Comparison of ENCODE assay signal across 8 cellular contexts in the genomic region with DNA sequence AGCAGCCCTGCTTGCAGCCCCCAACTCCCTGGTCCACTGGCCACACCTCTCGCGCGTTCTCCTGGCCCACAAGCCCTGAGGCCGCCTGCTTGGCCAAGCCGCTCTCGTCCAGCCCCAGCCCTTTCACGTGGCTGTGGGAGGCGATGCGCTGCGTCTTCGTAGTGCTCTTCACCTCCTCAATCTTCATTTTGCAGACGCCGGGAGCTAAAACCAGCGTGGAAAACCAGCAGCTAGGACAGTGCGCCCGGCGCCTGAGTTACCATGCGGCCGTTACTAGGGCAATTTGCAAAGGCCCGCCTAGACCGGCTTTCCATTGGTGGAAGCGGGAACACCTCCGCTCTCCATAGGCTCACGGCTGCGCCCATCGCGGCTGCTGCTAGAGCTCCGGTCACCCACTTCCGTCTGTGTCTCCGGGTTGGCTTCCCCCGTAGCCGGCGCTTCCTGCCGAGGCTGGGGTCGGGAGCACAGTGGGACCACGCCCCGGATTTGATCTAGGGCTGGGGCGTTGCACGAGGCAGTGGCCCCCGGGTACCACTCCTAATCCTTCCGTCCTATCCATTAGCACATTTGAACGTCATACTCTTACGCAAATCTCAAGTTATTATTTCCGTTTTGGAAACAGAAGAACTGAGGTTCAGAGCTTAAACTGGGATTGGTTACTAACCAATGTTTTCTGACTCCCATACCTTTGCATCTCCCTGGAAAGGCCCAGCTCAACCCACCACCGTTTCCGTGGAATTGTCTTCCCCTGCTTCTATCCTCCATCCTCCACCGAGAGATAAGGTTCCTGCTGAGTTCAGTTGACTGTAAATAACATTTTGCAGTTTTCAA. TPM values are rescaled to one million over a fixed set of nuclear protein-coding genes. Genes with fewer than 3 reads are reported as not detected.
DNase-seq lines count a peak whose midpoint lies in the region; ATAC-seq and TF ChIP-seq lines count a peak whose summit lies in the region.

A gene (minus strand): TSS at position 275 of the 831 bp plus-strand sequence. CDS start 88 bp downstream, at position 187.

- H3K4me3 Mint-ChIP-seq in activated CD4-positive, alpha-beta T cell treated with anti-CD3 and anti-CD28 coated beads for 36 hours, result peak within 1 kb of the TSS; percentile 99

- POLR2A ChIA-PET in activated CD4-positive, alpha-beta T cell treated with anti-CD3 and anti-CD28 coated beads for 36 hours (lab: Charles Lee), result interaction anchor here (0.6 to 1.9 kb wide), 3 partner anchors 9 to 29 kb away, joined by 4 to 13 read pairs (median 10); a partner anchor contains a TSS

- DNase-seq in Ammon's horn (ENCODE audit: low spot score), result peak; percentile 98
- DNase-seq in GM19238 (ENCODE audit: insufficient read length, low spot score), result peak; percentile 97
- DNase-seq in NCI-H524 (lab: John Stamatoyannopoulos, UW), result peak; percentile 99
- peak; percentile 99 for DNase-seq in activated CD4-positive, alpha-beta T cell treated with anti-CD3 and anti-CD28 coated beads for 36 hours
- peak; percentile 99 for DNase-seq in choroid plexus epithelial cell (ENCODE audit: low read depth)
- DNase-seq in kidney glomerular epithelial cell (lab: John Stamatoyannopoulos, UW), result peak; percentile 95
- peak; percentile 82 to 86 for DNase-seq in stimulated activated CD4-positive, alpha-beta T cell treated with anti-CD3 and anti-CD28 coated beads, Interleukin-1b, Interleukin-23, amount 100 ng/mL, for 1 hour (ENCODE audit: low read depth in 2 of 2)

- CTCF ChIA-PET in activated CD4-positive, alpha-beta T cell treated with anti-CD3 and anti-CD28 coated beads for 36 hours (lab: Charles Lee), result interaction anchor here (0.6 to 2.3 kb wide), 16 partner anchors 9 to 665 kb away, joined by 3 to 10 read pairs (median 4); no protein-coding TSS in a partner anchor

- peak within 1 kb of the TSS; percentile 96 for H3K27ac Mint-ChIP-seq in activated CD4-positive, alpha-beta T cell treated with anti-CD3 and anti-CD28 coated beads for 36 hours

- intact Hi-C loops in activated CD4-positive, alpha-beta T cell treated with anti-CD3 and anti-CD28 coated beads for 36 hours (cut with DNase I, micrococcal nuclease), result loop anchor here (1.0 to 5.0 kb wide), 13 partner anchors 11 to 1989 kb away; a partner anchor contains a TSS

- no peaks in the 10 kb centered on the region for H3K9me3 Mint-ChIP-seq in activated CD4-positive, alpha-beta T cell treated with anti-CD3 and anti-CD28 coated beads for 36 hours (ENCODE audit: low read depth)

- H3K27me3 Mint-ChIP-seq in activated CD4-positive, alpha-beta T cell treated with anti-CD3 and anti-CD28 coated beads for 36 hours, result no peaks in the 10 kb centered on the region

- H3K4me3 ChIP-seq in choroid plexus epithelial cell (ENCODE audit: low read depth, low read length), result peak within 1 kb of the TSS; percentile 99

- TF ChIP-seq CTCF in choroid plexus epithelial cell (conservative IDR thresholded peaks at IDR 0.05; ENCODE audit: low read depth, low read length), result no peak

- peaks cover 30% of the 10 kb centered on the region for H3K4me1 Mint-ChIP-seq in activated CD4-positive, alpha-beta T cell treated with anti-CD3 and anti-CD28 coated beads for 36 hours

- ATAC-seq in HG03442 (IDR thresholded peaks at IDR 0.05; ENCODE audit: unreplicated experiment), result peak; percentile 97
- peak; percentile 99 for ATAC-seq in activated CD4-positive, alpha-beta T cell treated with anti-CD3 and anti-CD28 coated beads for 36 hours

- H3K36me3 Mint-ChIP-seq in activated CD4-positive, alpha-beta T cell treated with anti-CD3 and anti-CD28 coated beads for 36 hours (ENCODE audit: low read depth), result peaks cover 31% of the 10 kb centered on the region

RNA-seq across cellular contexts. Expression of the gene that starts here (rescaled TPM):
- total RNA-seq in activated CD4-positive, alpha-beta T cell treated with anti-CD3 and anti-CD28 coated beads for 36 hours, result 10 to 100 TPM; 97.0 to 99.9 TPM

Comparison
In these comparisons a context has a peak if more than half of its experiments do, and no peak if none do; other contexts are left out.
1. Peak in every context shown above with its lines: DNase-seq, ATAC-seq and H3K4me3 ChIP-seq.